ENCODE assay signal across 8 cellular contexts in genomic region chr4:179509489-179509888, GRCh38.
"Had no signal": no experiment of that assay in that cellular context is flagged by ENCODE, and none has a peak within 500 bp of the region (broad histone marks: within the 10 kb centered on the region; RNA-seq: fewer than 3 reads in every experiment).

No MANE protein-coding gene starts in this region.

- H3K4me1 Mint-ChIP-seq: GM23338 had no signal

- H3K4me3 Mint-ChIP-seq: GM23338, H9, HFFc6 had no signal

- H3K27ac Mint-ChIP-seq: GM23338, H9, HFFc6 had no signal

- ATAC-seq: GM23338, HCT116 had no signal

- DNase-seq: GM23248, GOT3, H7, H9, HCEC 1CT, HFFc6 had no signal
